9 cellular contexts compared by ENCODE assay signal in genomic region chrX:70168238-70169188, GRCh38. TPM values are rescaled to one million over a fixed set of nuclear protein-coding genes. Genes with fewer than 3 reads are reported as not detected.
DNase-seq lines count a peak whose midpoint lies in the region; ATAC-seq, FAIRE-seq and TF ChIP-seq lines count a peak whose summit lies in the region.
"Had no signal": no experiment of that assay in that cellular context is flagged by ENCODE, and none has a peak within 500 bp of the region (broad histone marks: within the 10 kb centered on the region; RNA-seq: fewer than 3 reads in every experiment).

No MANE protein-coding gene starts in this region.

- H3K4me1 Mint-ChIP-seq in activated T-helper 1 cell treated with anti-CD3 and anti-CD28 coated beads, Interleukin-12 subunit alpha, Interleukin-12 subunit beta, Interleukin-2, Interleukin-4 antibody, amounts not matched to agents 30 ng/mL and 10 ng/mL and 1 ng/mL, durations not matched to agents 14 hours and 24 hours and 36 hours (ENCODE audit: low read depth): peaks cover 12% of the 10 kb centered on the region

- CTCF ChIA-PET in Panc1 (lab: Charles Lee): interaction anchor here (0.6 kb wide), 1 partner anchor 732 kb away, joined by 5 read pairs; no protein-coding TSS in a partner anchor

- peak; percentile 19 for FAIRE-seq in G401.6 (lab: Jason Lieb, UNC)

- H3K4me3 ChIP-seq in Panc1 (ENCODE audit: low read depth in 2 of 2, low read length in 2 of 2): no peak overlapping the region
- no peak overlapping the region for H3K4me3 ChIP-seq in fibroblast of pulmonary artery (replicated peaks; ENCODE audit: low read depth, low read length)
- no peak overlapping the region for H3K4me3 ChIP-seq in parathyroid adenoma (ENCODE audit: low read depth, low read length)

- H3K79me2 ChIP-seq in parathyroid adenoma: no peaks in the 10 kb centered on the region

- H3K4me3 Mint-ChIP-seq in activated T-helper 1 cell treated with anti-CD3 and anti-CD28 coated beads, Interleukin-12 subunit alpha, Interleukin-12 subunit beta, Interleukin-2, Interleukin-4 antibody, amounts not matched to agents 30 ng/mL and 10 ng/mL and 1 ng/mL, durations not matched to agents 14 hours and 24 hours and 36 hours: no peak overlapping the region

- no peak overlapping the region for H3K4me2 ChIP-seq in parathyroid adenoma (ENCODE audit: low read length)

- ATAC-seq in Panc1 (peak; percentile 58), GM21447 (IDR thresholded peaks at IDR 0.05; ENCODE audit: unreplicated experiment) (no peak), GM19035 (IDR thresholded peaks at IDR 0.05; ENCODE audit: unreplicated experiment) (no peak)

- peak overlapping the region; percentile 80 for H2AFZ ChIP-seq in parathyroid adenoma

- in situ Hi-C loops in Panc1 (cut with HindIII; ENCODE audit: low pct_unique_long_range_greater_than_20kb, low sequenced_read_pairs): no loop called here

- H3K36me3 Mint-ChIP-seq in activated T-helper 1 cell treated with anti-CD3 and anti-CD28 coated beads, Interleukin-12 subunit alpha, Interleukin-12 subunit beta, Interleukin-2, Interleukin-4 antibody, amounts not matched to agents 30 ng/mL and 10 ng/mL and 1 ng/mL, durations not matched to agents 14 hours and 24 hours and 36 hours (ENCODE audit: low read depth): peaks cover 15% of the 10 kb centered on the region

- H3K4me1 ChIP-seq in Panc1 (ENCODE audit: control insufficient read depth, insufficient read depth, low read length) (peaks cover 13% of the 10 kb centered on the region), parathyroid adenoma (peaks cover 2% of the 10 kb centered on the region)

- peaks cover 8% of the 10 kb centered on the region for H3K27me3 Mint-ChIP-seq in activated T-helper 1 cell treated with anti-CD3 and anti-CD28 coated beads, Interleukin-12 subunit alpha, Interleukin-12 subunit beta, Interleukin-2, Interleukin-4 antibody, amounts not matched to agents 30 ng/mL and 10 ng/mL and 1 ng/mL, durations not matched to agents 14 hours and 24 hours and 36 hours (ENCODE audit: insufficient read depth)

- no peak overlapping the region for H3K27ac Mint-ChIP-seq in activated T-helper 1 cell treated with anti-CD3 and anti-CD28 coated beads, Interleukin-12 subunit alpha, Interleukin-12 subunit beta, Interleukin-2, Interleukin-4 antibody, amounts not matched to agents 30 ng/mL and 10 ng/mL and 1 ng/mL, durations not matched to agents 14 hours and 24 hours and 36 hours

- H3K9me3 Mint-ChIP-seq in activated T-helper 1 cell treated with anti-CD3 and anti-CD28 coated beads, Interleukin-12 subunit alpha, Interleukin-12 subunit beta, Interleukin-2, Interleukin-4 antibody, amounts not matched to agents 30 ng/mL and 10 ng/mL and 1 ng/mL, durations not matched to agents 14 hours and 24 hours and 36 hours: no peaks in the 10 kb centered on the region

- TF ChIP-seq CTCF in Panc1 (IDR thresholded peaks at IDR 0.05): no peak
- no peak for TF ChIP-seq CTCF in fibroblast of pulmonary artery (IDR thresholded peaks at IDR 0.05; ENCODE audit: low read length, missing control alignments)
- no peak for TF ChIP-seq CTCF in parathyroid adenoma (IDR thresholded peaks at IDR 0.05)

- intact Hi-C loops in Panc1 (cut with micrococcal nuclease; ENCODE audit: unreplicated experiment): no loop called here
- intact Hi-C loops in activated T-helper 1 cell treated with anti-CD3 and anti-CD28 coated beads, Interleukin-12 subunit alpha, Interleukin-12 subunit beta, Interleukin-2, Interleukin-4 antibody, amounts not matched to agents 30 ng/mL and 10 ng/mL and 1 ng/mL, durations not matched to agents 14 hours and 24 hours and 36 hours (cut with micrococcal nuclease): loop anchor here (10.0 kb wide), 1 partner anchor 496 kb away; no protein-coding TSS in a partner anchor

- H3K36me3 ChIP-seq in Panc1 (ENCODE audit: control insufficient read depth, insufficient read depth, low read length): peaks cover 2% of the 10 kb centered on the region; the same call in 1 of the 2 replicates
- H3K36me3 ChIP-seq in parathyroid adenoma (ENCODE audit: control insufficient read depth, insufficient read depth, low read length): no peaks in the 10 kb centered on the region

- POLR2A ChIA-PET in Panc1 (lab: Charles Lee): interaction anchor here (0.6 kb wide), 1 partner anchor 266 kb away, joined by 3 read pairs; no protein-coding TSS in a partner anchor

- H3K27ac ChIP-seq in Panc1 (ENCODE audit: low read length) (0 out of 2 replicates have a peak overlapping the region, but pooled peaks have one; percentile 12), parathyroid adenoma (no peak overlapping the region)

- BruUV-seq in Panc1 (replicated peaks; lab: Mats Ljungman, UMichigan): no TSS peak

- DNase-seq in Panc1 (ENCODE audit: low read depth, low spot score): no peak
- DNase-seq in fibroblast of pulmonary artery (ENCODE audit: low read depth): peak; percentile 70
- DNase-seq in activated T-helper 1 cell treated with anti-CD3 and anti-CD28 coated beads, Interleukin-12 subunit alpha, Interleukin-12 subunit beta, Interleukin-2, Interleukin-4 antibody, amounts not matched to agents 30 ng/mL and 10 ng/mL and 1 ng/mL, durations not matched to agents 14 hours and 24 hours and 36 hours (ENCODE audit: low spot score): no peak
- no peak for DNase-seq in midbrain (lab: John Stamatoyannopoulos, UW)

- H3K9me3 ChIP-seq in Panc1 (ENCODE audit: control insufficient read depth, insufficient read depth, low read depth, low read length) (no peaks in the 10 kb centered on the region), parathyroid adenoma (ENCODE audit: control insufficient read depth, low read length) (no peaks in the 10 kb centered on the region)

- H3K27me3 ChIP-seq in Panc1 (ENCODE audit: control insufficient read depth, insufficient read depth, low read length) (no peaks in the 10 kb centered on the region), parathyroid adenoma (ENCODE audit: control insufficient read depth, insufficient read depth, low read length) (no peaks in the 10 kb centered on the region)

- no peak overlapping the region for H3K9ac ChIP-seq in parathyroid adenoma

RNA-seq across cellular contexts. Expression of gene DGAT2L6, which starts 8.8 kb away (rescaled TPM):
- not detected for total RNA-seq in Panc1 (2021; ENCODE audit: unreplicated experiment)
- polyA plus RNA-seq in Panc1 (2012; ENCODE audit: insufficient read length): not detected
- total RNA-seq in activated T-helper 1 cell treated with anti-CD3 and anti-CD28 coated beads, Interleukin-12 subunit alpha, Interleukin-12 subunit beta, Interleukin-2, Interleukin-4 antibody, amounts not matched to agents 30 ng/mL and 10 ng/mL and 1 ng/mL, durations not matched to agents 14 hours and 24 hours and 36 hours: not detected in 2 replicates
- total RNA-seq: urinary bladder had no signal
- polyA plus RNA-seq: urinary bladder had no signal

RNA-seq across cellular contexts. Expression of gene IGBP1, which starts 35.3 kb away (rescaled TPM):
- total RNA-seq in Panc1 (2021; ENCODE audit: unreplicated experiment): 36.9 TPM
- polyA plus RNA-seq in Panc1 (2012; ENCODE audit: insufficient read length): 37.6 TPM
- 29.4 and 29.8 TPM in 2 replicates for total RNA-seq in activated T-helper 1 cell treated with anti-CD3 and anti-CD28 coated beads, Interleukin-12 subunit alpha, Interleukin-12 subunit beta, Interleukin-2, Interleukin-4 antibody, amounts not matched to agents 30 ng/mL and 10 ng/mL and 1 ng/mL, durations not matched to agents 14 hours and 24 hours and 36 hours
